In the genomic region with DNA sequence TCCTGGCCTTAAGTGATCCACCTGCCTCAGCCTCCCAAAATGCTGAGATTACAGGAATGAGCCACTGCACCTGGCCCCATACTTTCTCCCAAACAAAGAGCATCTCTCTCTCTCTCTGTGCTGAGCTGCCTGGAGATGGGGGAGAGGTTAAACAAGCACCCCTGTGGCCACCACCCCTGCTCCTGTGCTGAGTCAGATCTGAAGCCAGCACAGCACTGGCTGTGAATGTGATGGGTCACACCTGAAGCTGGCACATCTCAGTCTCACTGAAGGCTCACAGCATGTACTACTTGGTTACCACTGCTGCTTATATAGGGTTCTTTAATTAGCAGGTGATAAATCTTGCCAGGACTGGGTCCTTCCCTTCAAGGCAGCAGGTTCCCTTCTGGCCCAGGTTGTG, we compare ENCODE assay signal across 1 cellular context.
TF ChIP-seq lines count a peak whose summit lies in the region.

No MANE protein-coding gene starts in this region.

TF ChIP-seq in GM12878, 131 proteins besides CTCF, POLR2A, EP300 and RAD21:
- TF ChIP-seq RAD51 (IDR thresholded peaks at IDR 0.05) (no peak), RFX5 (IDR thresholded peaks at IDR 0.05; ENCODE audit: low read depth, low read length) (no peak), MEF2B (IDR thresholded peaks at IDR 0.05; ENCODE audit: partially characterized antibody, poor library complexity, severe bottlenecking) (no peak), BCL11A (IDR thresholded peaks at IDR 0.05; ENCODE audit: low read depth, low read length) (no peak), IKZF1 (conservative IDR thresholded peaks at IDR 0.05) (no peak), CEBPB (IDR thresholded peaks at IDR 0.05; ENCODE audit: borderline replicate concordance in 1 of 2, low read depth in 2 of 2, low read length in 2 of 2) (no peak), PAX8 (IDR thresholded peaks at IDR 0.05) (no peak), NRF1 (conservative IDR thresholded peaks at IDR 0.05; ENCODE audit: low read depth, low read length) (no peak), YY1 (IDR thresholded peaks at IDR 0.05; ENCODE audit: low read depth, low read length) (no peak), SUPT20H (IDR thresholded peaks at IDR 0.05; ENCODE audit: borderline replicate concordance, control insufficient read depth, low read depth, low read length) (no peak), HCFC1 (IDR thresholded peaks at IDR 0.05; ENCODE audit: low read length) (no peak), HDAC2 (IDR thresholded peaks at IDR 0.05) (no peak), HDGF (IDR thresholded peaks at IDR 0.05) (no peak), RCOR1 (conservative IDR thresholded peaks at IDR 0.05; ENCODE audit: low read depth, low read length) (no peak), TCF12 (IDR thresholded peaks at IDR 0.05; ENCODE audit: low read depth, low read length) (no peak), STAT3 (IDR thresholded peaks at IDR 0.05; ENCODE audit: low read depth, low read length) (no peak)
